In genomic region chr4:3480528-3481112, GRCh38 we compare ENCODE assay signal across 1 cellular context.
TF ChIP-seq lines count a peak whose summit lies in the region.

No MANE protein-coding gene starts in this region.

TF ChIP-seq in H1, 55 proteins besides CTCF, POLR2A, EP300 and RAD21 (continued from another document):
- TF ChIP-seq TBP (IDR thresholded peaks at IDR 0.05; ENCODE audit: low read depth, low read length) (peak; percentile 16; the same call in 1 of the 2 replicates), EGR1 (IDR thresholded peaks at IDR 0.05; ENCODE audit: borderline replicate concordance, low read depth, low read length) (no peak), ATF3 (IDR thresholded peaks at IDR 0.05; ENCODE audit: insufficient read depth, low read depth, low read length) (0 out of 2 replicates have a peak, but pooled peaks have one; percentile 9), CEBPB (IDR thresholded peaks at IDR 0.05; ENCODE audit: low read depth, low read length) (peak; percentile 42; the same call in 1 of the 2 replicates), ASH2L (IDR thresholded peaks at IDR 0.05; ENCODE audit: low read length) (no peak)
